In genomic region chr19:1057185-1057857, GRCh38 we compare ENCODE assay signal across 9 cellular contexts. TPM values are rescaled to one million over a fixed set of nuclear protein-coding genes. Genes with fewer than 3 reads are reported as not detected.
DNase-seq lines count a peak whose midpoint lies in the region; ATAC-seq and TF ChIP-seq lines count a peak whose summit lies in the region.
"Had no signal": no experiment of that assay in that cellular context is flagged by ENCODE, and none has a peak within 500 bp of the region (broad histone marks: within the 10 kb centered on the region; RNA-seq: fewer than 3 reads in every experiment).

No MANE protein-coding gene starts in this region.

- peaks cover 19% of the 10 kb centered on the region for H3K9me3 Mint-ChIP-seq in activated naive CD8-positive, alpha-beta T cell treated with anti-CD3 and anti-CD28 coated beads for 36 hours
- H3K9me3 Mint-ChIP-seq in natural killer cell: no peaks in the 10 kb centered on the region

- peak overlapping the region; percentile 56 for H3K27ac Mint-ChIP-seq in activated naive CD8-positive, alpha-beta T cell treated with anti-CD3 and anti-CD28 coated beads for 36 hours
- peak overlapping the region; percentile 54 to 71 for H3K27ac Mint-ChIP-seq in natural killer cell

- peak; percentile 53 to 91 (median 85) for ATAC-seq in natural killer cell
- no peak for ATAC-seq in GM18873 (IDR thresholded peaks at IDR 0.05; ENCODE audit: low FRiP score, unreplicated experiment)
- no peak for ATAC-seq in HG03565 (IDR thresholded peaks at IDR 0.05; ENCODE audit: unreplicated experiment)
- no peak for ATAC-seq in HG02852 (IDR thresholded peaks at IDR 0.05; ENCODE audit: unreplicated experiment)

- intact Hi-C loops in natural killer cell (cut with micrococcal nuclease): loop anchor here (5.0 kb wide), 1 partner anchor 135 kb away; no protein-coding TSS in a partner anchor

- H3K36me3 Mint-ChIP-seq in activated naive CD8-positive, alpha-beta T cell treated with anti-CD3 and anti-CD28 coated beads for 36 hours: peaks cover 43% of the 10 kb centered on the region
- H3K36me3 Mint-ChIP-seq in natural killer cell: no peaks in the 10 kb centered on the region

- H3K4me3 Mint-ChIP-seq in activated naive CD8-positive, alpha-beta T cell treated with anti-CD3 and anti-CD28 coated beads for 36 hours: no peak overlapping the region
- no peak overlapping the region for H3K4me3 Mint-ChIP-seq in natural killer cell

- H3K27me3 Mint-ChIP-seq in activated naive CD8-positive, alpha-beta T cell treated with anti-CD3 and anti-CD28 coated beads for 36 hours: no peaks in the 10 kb centered on the region
- H3K27me3 Mint-ChIP-seq in natural killer cell (ENCODE audit: low read depth in 2 of 2): no peaks in the 10 kb centered on the region

- H3K27ac ChIP-seq in substantia nigra (ENCODE audit: low read depth, low read length, poor library complexity, severe bottlenecking): no peak overlapping the region
- H3K27ac ChIP-seq: upper lobe of left lung had no signal

- peak; percentile 54 for TF ChIP-seq CTCF in GM12873 (IDR thresholded peaks at IDR 0.05; ENCODE audit: insufficient read depth, low read depth, low read length, missing control alignments)
- TF ChIP-seq CTCF in natural killer cell (IDR thresholded peaks at IDR 0.05): peak; percentile 18

- peak; percentile 30 for DNase-seq in NCI-H1417 treated with DMSO at 0.1 percent for 48 hours (lab: John Stamatoyannopoulos, UW)
- DNase-seq in activated naive CD8-positive, alpha-beta T cell treated with anti-CD3 and anti-CD28 coated beads for 36 hours: no peak
- DNase-seq in natural killer cell: no peak
- DNase-seq in substantia nigra (lab: John Stamatoyannopoulos, UW): no peak

- H3K4me1 Mint-ChIP-seq in activated naive CD8-positive, alpha-beta T cell treated with anti-CD3 and anti-CD28 coated beads for 36 hours: peaks cover 1% of the 10 kb centered on the region
- peaks cover 14 to 17% of the 10 kb centered on the region in 2 donors for H3K4me1 Mint-ChIP-seq in natural killer cell

RNA-seq across cellular contexts. Expression of gene ARHGAP45, which starts 9.6 kb away (rescaled TPM):
- total RNA-seq in activated naive CD8-positive, alpha-beta T cell treated with anti-CD3 and anti-CD28 coated beads for 36 hours: 100 to 1,000 TPM; 113 to 122 TPM
- total RNA-seq in natural killer cell: 100 to 1,000 TPM; 535 to 601 (median 560) TPM

RNA-seq across cellular contexts. Expression of gene ABCA7, which starts 17.4 kb away (rescaled TPM):
- total RNA-seq in activated naive CD8-positive, alpha-beta T cell treated with anti-CD3 and anti-CD28 coated beads for 36 hours: 10 to 100 TPM in 1 of 2 experiments, 1 to 10 TPM in 1; 9.8 to 11.2 TPM
- total RNA-seq in natural killer cell: 100 to 1,000 TPM in 2 of 3 donors, 10 to 100 TPM in 1; 73.3 to 149 (median 121) TPM

RNA-seq across cellular contexts. Expression of gene CNN2, which starts 30.9 kb away (rescaled TPM):
- total RNA-seq in activated naive CD8-positive, alpha-beta T cell treated with anti-CD3 and anti-CD28 coated beads for 36 hours: 10 to 100 TPM; 76.0 to 80.5 TPM
- total RNA-seq in natural killer cell: 100 to 1,000 TPM; 163 to 276 (median 179) TPM

RNA-seq across cellular contexts. Expression of gene RNU6-2, which starts 36.0 kb away (rescaled TPM):
- not detected for total RNA-seq in activated naive CD8-positive, alpha-beta T cell treated with anti-CD3 and anti-CD28 coated beads for 36 hours
- not detected for total RNA-seq in natural killer cell
- total RNA-seq: upper lobe of left lung had no signal

RNA-seq across cellular contexts. Expression of gene TMEM259, which starts 36.4 kb away (rescaled TPM):
- 100 to 1,000 TPM; 136 to 138 TPM for total RNA-seq in activated naive CD8-positive, alpha-beta T cell treated with anti-CD3 and anti-CD28 coated beads for 36 hours
- total RNA-seq in natural killer cell: 100 to 1,000 TPM; 310 to 354 (median 317) TPM

Comparison
In these comparisons a context has a peak if more than half of its experiments do, and no peak if none do; other contexts are left out.
1. ATAC-seq: peak in natural killer cell (3 of 3); none in GM18873 (single experiment), HG03565 (single experiment) and HG02852 (single experiment).
2. RNA of gene ARHGAP45, which starts 9.6 kb away (total RNA-seq): 535 to 601 TPM in natural killer cell; 113 to 122 TPM in activated naive CD8-positive, alpha-beta T cell treated with anti-CD3 and anti-CD28 coated beads for 36 hours; every median in the first group is over 4 times any median in the second.
3. RNA of gene ABCA7, which starts 17.4 kb away (total RNA-seq): 73.3 to 149 TPM in natural killer cell; 9.8 to 11.2 TPM in activated naive CD8-positive, alpha-beta T cell treated with anti-CD3 and anti-CD28 coated beads for 36 hours; every median in the first group is over 4 times any median in the second.